In the genomic region with DNA sequence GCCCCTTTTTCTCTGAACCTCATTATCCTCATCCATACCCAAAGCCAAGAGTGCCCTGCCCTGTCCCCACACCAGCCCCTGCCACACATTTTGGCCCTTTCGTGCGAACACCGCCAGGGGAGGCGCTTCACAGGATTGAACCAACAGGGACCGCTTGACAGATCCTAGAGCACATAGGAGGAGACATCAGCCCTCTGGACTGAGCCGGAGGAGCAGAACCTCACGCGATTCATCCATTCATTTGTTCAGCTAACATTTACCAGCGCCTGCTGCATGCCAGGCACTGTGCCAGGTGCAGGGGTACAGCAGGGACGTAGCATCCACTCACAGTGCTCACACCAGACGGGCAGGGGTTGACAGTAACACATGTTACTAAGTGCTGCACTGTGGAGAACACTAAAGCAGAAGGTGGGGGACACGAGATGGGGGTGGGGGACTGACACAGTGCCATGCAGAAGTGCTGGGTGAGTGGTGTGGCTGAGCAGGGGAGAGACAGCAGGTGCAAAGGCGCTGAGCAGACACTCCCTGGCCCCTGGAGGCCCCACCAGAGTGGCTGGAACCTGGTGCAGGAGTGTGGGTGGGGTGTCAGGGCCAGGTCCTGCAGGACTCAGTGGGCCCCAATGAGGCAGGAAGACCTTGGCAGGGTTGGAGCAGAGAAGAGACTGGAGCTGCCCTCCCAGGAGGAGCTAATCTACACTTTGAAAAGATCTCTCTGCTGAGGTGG, we compare ENCODE assay signal across 18 cellular contexts. TPM values are rescaled to one million over a fixed set of nuclear protein-coding genes. Genes with fewer than 3 reads are reported as not detected.
DNase-seq lines count a peak whose midpoint lies in the region; ATAC-seq and TF ChIP-seq lines count a peak whose summit lies in the region.
"Had no signal": no experiment of that assay in that cellular context is flagged by ENCODE, and none has a peak within 500 bp of the region (broad histone marks: within the 10 kb centered on the region; RNA-seq: fewer than 3 reads in every experiment).

No MANE protein-coding gene starts in this region.

- TF ChIP-seq CTCF in chondrocyte (IDR thresholded peaks at IDR 0.05) (no peak), uterus (IDR thresholded peaks at IDR 0.05) (no peak)

- H3K36me3 ChIP-seq in uterus: no peaks in the 10 kb centered on the region
- H3K36me3 ChIP-seq: ascending aorta had no signal

- DNase-seq in stimulated activated naive CD8-positive, alpha-beta T cell treated with anti-CD3 and anti-CD28 coated beads, Interleukin-15, amount 100 ng/mL, for 72 hours: no peak
- DNase-seq in stimulated activated naive CD8-positive, alpha-beta T cell treated with anti-CD3 and anti-CD28 coated beads, Interleukin-15, Interleukin-2, amounts not matched to agents 100 U/mL and 50 U/mL, for 24 hours: no peak
- DNase-seq in chondrocyte (ENCODE audit: low spot score) (peak; percentile 85), naive B cell (no peak), uterus (no peak)
- DNase-seq in T-helper 2 cell treated with Interferon-gamma antibody and Interleukin-4, amounts not matched to agents 5 μg/mL and 100 μg/mL, for 36 hours (ENCODE audit: low spot score): no peak
- DNase-seq: activated CD4-positive, CD25-positive, alpha-beta regulatory T cell treated with anti-CD3 and anti-CD28 coated beads, Interleukin-2, amount 50 U/mL, for 72 hours; activated naive CD4-positive, alpha-beta T cell treated with anti-CD3 and anti-CD28 coated beads, Interleukin-2, amount 10 ng/mL, durations not matched to agents 7 days and 5 days; activated T-cell treated with anti-CD3 and anti-CD28 coated beads, Interleukin-2, amount 50 U/mL, for 24 hours; NCI-H1105; NCI-H2107; retina; RPMI8226; stimulated activated CD4-positive, alpha-beta T cell treated with anti-CD3 and anti-CD28 coated beads, Interleukin-15, amount 100 ng/mL, for 24 hours had no signal

- H3K9me3 Mint-ChIP-seq in stimulated activated naive CD8-positive, alpha-beta T cell treated with anti-CD3 and anti-CD28 coated beads, Interleukin-15, amount 100 ng/mL, for 72 hours: no peaks in the 10 kb centered on the region
- H3K9me3 Mint-ChIP-seq in chondrocyte (ENCODE audit: low read depth) (no peaks in the 10 kb centered on the region), naive B cell (no peaks in the 10 kb centered on the region)
- H3K9me3 Mint-ChIP-seq in T-helper 2 cell treated with Interferon-gamma antibody and Interleukin-4, amounts not matched to agents 5 μg/mL and 100 μg/mL, for 36 hours: no peaks in the 10 kb centered on the region
- H3K9me3 Mint-ChIP-seq: activated naive CD4-positive, alpha-beta T cell treated with anti-CD3 and anti-CD28 coated beads, Interleukin-2, amount 10 ng/mL, durations not matched to agents 7 days and 5 days; activated T-cell treated with anti-CD3 and anti-CD28 coated beads, Interleukin-2, amount 50 U/mL, for 24 hours; central memory CD8-positive, alpha-beta T cell had no signal

- peaks cover 72% of the 10 kb centered on the region for H3K27me3 Mint-ChIP-seq in stimulated activated naive CD8-positive, alpha-beta T cell treated with anti-CD3 and anti-CD28 coated beads, Interleukin-15, amount 100 ng/mL, for 72 hours
- H3K27me3 Mint-ChIP-seq in chondrocyte (ENCODE audit: low read depth) (no peaks in the 10 kb centered on the region), naive B cell (peaks cover 4 to 17% (median 10%) of the 10 kb centered on the region in 3 donors)
- peaks cover 36% of the 10 kb centered on the region for H3K27me3 Mint-ChIP-seq in T-helper 2 cell treated with Interferon-gamma antibody and Interleukin-4, amounts not matched to agents 5 μg/mL and 100 μg/mL, for 36 hours (ENCODE audit: low read depth)

- H3K4me1 ChIP-seq in uterus: peaks cover 0 to 3% of the 10 kb centered on the region in 2 donors

- intact Hi-C loops in uterus (cut with DNase I; ENCODE audit: low total_unique reads): loop anchor here (10.0 kb wide), 1 partner anchor 71 kb away; a partner anchor contains a TSS

- H3K4me3 Mint-ChIP-seq in stimulated activated naive CD8-positive, alpha-beta T cell treated with anti-CD3 and anti-CD28 coated beads, Interleukin-15, amount 100 ng/mL, for 72 hours: no peak overlapping the region
- no peak overlapping the region for H3K4me3 Mint-ChIP-seq in chondrocyte (ENCODE audit: unreplicated experiment)
- peak overlapping the region in 5 of 8 donors; percentile 10 to 60 (median 36) for H3K4me3 Mint-ChIP-seq in naive B cell
- H3K4me3 Mint-ChIP-seq in T-helper 2 cell treated with Interferon-gamma antibody and Interleukin-4, amounts not matched to agents 5 μg/mL and 100 μg/mL, for 36 hours: no peak overlapping the region
- H3K4me3 Mint-ChIP-seq: activated naive CD4-positive, alpha-beta T cell treated with anti-CD3 and anti-CD28 coated beads, Interleukin-2, amount 10 ng/mL, durations not matched to agents 7 days and 5 days; activated T-cell treated with anti-CD3 and anti-CD28 coated beads, Interleukin-2, amount 50 U/mL, for 24 hours; central memory CD8-positive, alpha-beta T cell had no signal

- TF ChIP-seq POLR2A in uterus (IDR thresholded peaks at IDR 0.05): no peak

- H3K27me3 ChIP-seq in uterus: no peaks in the 10 kb centered on the region
- H3K27me3 ChIP-seq: ascending aorta had no signal

- H3K4me3 ChIP-seq in uterus: no peak overlapping the region
- H3K4me3 ChIP-seq: ascending aorta had no signal

- peaks cover 19% of the 10 kb centered on the region for H3K4me1 Mint-ChIP-seq in stimulated activated naive CD8-positive, alpha-beta T cell treated with anti-CD3 and anti-CD28 coated beads, Interleukin-15, amount 100 ng/mL, for 72 hours
- peaks cover 14% of the 10 kb centered on the region for H3K4me1 Mint-ChIP-seq in chondrocyte (ENCODE audit: low read depth)
- peaks cover 31 to 38% (median 34%) of the 10 kb centered on the region in 3 donors for H3K4me1 Mint-ChIP-seq in naive B cell
- peaks cover 6% of the 10 kb centered on the region for H3K4me1 Mint-ChIP-seq in T-helper 2 cell treated with Interferon-gamma antibody and Interleukin-4, amounts not matched to agents 5 μg/mL and 100 μg/mL, for 36 hours (ENCODE audit: low read depth)

- ATAC-seq in stimulated activated naive CD8-positive, alpha-beta T cell treated with anti-CD3 and anti-CD28 coated beads, Interleukin-15, amount 100 ng/mL, for 72 hours: no peak
- ATAC-seq in stimulated activated naive CD8-positive, alpha-beta T cell treated with anti-CD3 and anti-CD28 coated beads, Interleukin-15, Interleukin-2, amounts not matched to agents 100 U/mL and 50 U/mL, for 24 hours: no peak
- ATAC-seq in naive B cell (ENCODE audit: low read depth in 2 of 2) (no peak), GM21526 (IDR thresholded peaks at IDR 0.05; ENCODE audit: low FRiP score, unreplicated experiment) (no peak), HG02840 (IDR thresholded peaks at IDR 0.05; ENCODE audit: low FRiP score, unreplicated experiment) (no peak)

- no peaks in the 10 kb centered on the region for H3K9me3 ChIP-seq in uterus
- H3K9me3 ChIP-seq: ascending aorta had no signal

- H3K36me3 Mint-ChIP-seq in chondrocyte (ENCODE audit: low read depth): no peaks in the 10 kb centered on the region
- H3K36me3 Mint-ChIP-seq in naive B cell: peaks cover 0 to 6% of the 10 kb centered on the region in 2 donors
- H3K36me3 Mint-ChIP-seq in T-helper 2 cell treated with Interferon-gamma antibody and Interleukin-4, amounts not matched to agents 5 μg/mL and 100 μg/mL, for 36 hours (ENCODE audit: low read depth): no peaks in the 10 kb centered on the region
- H3K36me3 Mint-ChIP-seq: activated naive CD4-positive, alpha-beta T cell treated with anti-CD3 and anti-CD28 coated beads, Interleukin-2, amount 10 ng/mL, durations not matched to agents 7 days and 5 days had no signal

- no peak overlapping the region for H3K27ac ChIP-seq in uterus
- H3K27ac ChIP-seq: ascending aorta had no signal

- H3K27ac Mint-ChIP-seq in stimulated activated naive CD8-positive, alpha-beta T cell treated with anti-CD3 and anti-CD28 coated beads, Interleukin-15, amount 100 ng/mL, for 72 hours: peak overlapping the region; percentile 21 to 30
- H3K27ac Mint-ChIP-seq in chondrocyte (ENCODE audit: unreplicated experiment) (no peak overlapping the region), naive B cell (peak overlapping the region in 3 of 6 donors; percentile 11 to 54 (median 46))
- H3K27ac Mint-ChIP-seq in T-helper 2 cell treated with Interferon-gamma antibody and Interleukin-4, amounts not matched to agents 5 μg/mL and 100 μg/mL, for 36 hours: no peak overlapping the region
- H3K27ac Mint-ChIP-seq: activated naive CD4-positive, alpha-beta T cell treated with anti-CD3 and anti-CD28 coated beads, Interleukin-2, amount 10 ng/mL, durations not matched to agents 7 days and 5 days; activated T-cell treated with anti-CD3 and anti-CD28 coated beads, Interleukin-2, amount 50 U/mL, for 24 hours had no signal

RNA-seq across cellular contexts. Expression of a gene that starts 3.3 kb away (rescaled TPM):
- 3.9 to 4.9 TPM (median 4.5 TPM) in 3 replicates for total RNA-seq in chondrocyte
- polyA plus RNA-seq in naive B cell (ENCODE audit: low read depth in 6 of 6): 1 to 10 TPM in 3 of 6 donors, under 1 TPM in 2, not detected in 1; 0.39 to 4.7 (median 2.3) TPM
- total RNA-seq in uterus: 10 to 100 TPM in 2 of 4 donors, 1 to 10 TPM in 2; 5.6 to 21.6 (median 12.1) TPM

Comparison
In these comparisons a context has a peak if more than half of its experiments do, and no peak if none do; other contexts are left out.
1. H3K27ac Mint-ChIP-seq: peak in stimulated activated naive CD8-positive, alpha-beta T cell treated with anti-CD3 and anti-CD28 coated beads, Interleukin-15, amount 100 ng/mL, for 72 hours (2 of 2); none in chondrocyte (single experiment) and T-helper 2 cell treated with Interferon-gamma antibody and Interleukin-4, amounts not matched to agents 5 μg/mL and 100 μg/mL, for 36 hours (single experiment).
2. H3K4me3 Mint-ChIP-seq: peak in naive B cell (5 of 8); none in stimulated activated naive CD8-positive, alpha-beta T cell treated with anti-CD3 and anti-CD28 coated beads, Interleukin-15, amount 100 ng/mL, for 72 hours (0 of 2), chondrocyte (single experiment) and T-helper 2 cell treated with Interferon-gamma antibody and Interleukin-4, amounts not matched to agents 5 μg/mL and 100 μg/mL, for 36 hours (single experiment).